Comparison of ENCODE assay signal across 1 cellular context in the genomic region with DNA sequence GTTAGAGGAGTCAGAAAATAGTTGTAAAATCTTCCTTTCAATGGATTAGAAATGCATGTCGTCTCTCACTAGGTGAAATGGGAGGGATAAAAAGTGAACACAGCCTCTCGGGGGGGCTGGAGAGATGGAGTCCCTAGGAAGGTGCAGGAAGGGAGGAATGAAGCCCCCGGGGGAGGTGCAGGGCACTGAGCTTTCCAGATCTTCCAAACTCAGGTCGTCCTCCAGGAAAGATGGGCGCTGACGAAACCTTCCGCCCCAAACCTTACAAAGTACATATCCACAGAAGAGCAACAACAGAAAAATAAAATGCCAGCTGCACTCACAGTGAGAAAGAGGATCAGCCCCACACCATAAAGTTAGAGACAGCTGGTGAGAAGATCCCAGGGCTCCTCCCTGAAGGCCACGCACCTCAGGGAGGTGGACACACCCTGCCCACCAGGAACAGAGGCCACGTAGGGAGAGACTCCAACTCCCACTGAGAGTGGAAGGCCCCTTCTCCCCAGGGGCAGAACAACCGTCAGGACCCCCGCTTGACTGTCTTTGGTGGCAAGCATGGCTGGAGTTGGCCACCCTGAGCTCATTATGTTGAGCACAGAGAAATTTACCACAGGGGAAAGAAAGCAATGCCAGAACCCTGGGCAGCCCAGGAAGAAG.
TF ChIP-seq lines count a peak whose summit lies in the region.

No MANE protein-coding gene starts in this region.

TF ChIP-seq in HepG2, 621 proteins besides CTCF, POLR2A, EP300 and RAD21 (continued from another document):
- no peak for TF ChIP-seq SPEN (CRISPR knock-in tag; IDR thresholded peaks at IDR 0.05; ENCODE audit: low read depth)
- TF ChIP-seq ZFP90 (CRISPR knock-in tag; IDR thresholded peaks at IDR 0.05; ENCODE audit: borderline replicate concordance) = no peak
- no peak for TF ChIP-seq EZH2 (conservative IDR thresholded peaks at IDR 0.05; ENCODE audit: low read depth, low read length)
- TF ChIP-seq HIVEP1 (CRISPR knock-in tag; IDR thresholded peaks at IDR 0.05) = no peak
- TF ChIP-seq SKIL (CRISPR knock-in tag; IDR thresholded peaks at IDR 0.05; ENCODE audit: borderline replicate concordance) = no peak
- TF ChIP-seq HMG20B (CRISPR knock-in tag; conservative IDR thresholded peaks at IDR 0.05) = no peak
- TF ChIP-seq, protein P1, sequence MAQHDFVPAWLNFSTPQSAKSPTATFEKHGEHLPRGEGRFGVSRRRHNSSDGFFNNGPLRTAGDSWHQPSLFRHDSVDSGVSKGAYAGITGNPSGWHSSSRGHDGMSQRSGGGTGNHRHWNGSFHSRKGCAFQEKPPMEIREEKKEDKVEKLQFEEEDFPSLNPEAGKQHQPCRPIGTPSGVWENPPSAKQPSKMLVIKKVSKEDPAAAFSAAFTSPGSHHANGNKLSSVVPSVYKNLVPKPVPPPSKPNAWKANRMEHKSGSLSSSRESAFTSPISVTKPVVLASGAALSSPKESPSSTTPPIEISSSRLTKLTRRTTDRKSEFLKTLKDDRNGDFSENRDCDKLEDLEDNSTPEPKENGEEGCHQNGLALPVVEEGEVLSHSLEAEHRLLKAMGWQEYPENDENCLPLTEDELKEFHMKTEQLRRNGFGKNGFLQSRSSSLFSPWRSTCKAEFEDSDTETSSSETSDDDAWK (CRISPR knock-in tag; IDR thresholded peaks at IDR 0.05) = no peak
